Comparison of ENCODE assay signal across 1 cellular context in genomic region chr17:39939588-39940419, GRCh38.
TF ChIP-seq lines count a peak whose summit lies in the region.

No MANE protein-coding gene starts in this region.

TF ChIP-seq in K562, 482 proteins besides CTCF, POLR2A, EP300 and RAD21 (continued from another document and continues in another):
- no peak for TF ChIP-seq THAP7 (CRISPR knock-in tag; IDR thresholded peaks at IDR 0.05)
- no peak for TF ChIP-seq POLR2G (IDR thresholded peaks at IDR 0.05; ENCODE audit: low read depth, low read length)
- no peak for TF ChIP-seq RFX7 (CRISPR knock-in tag; IDR thresholded peaks at IDR 0.05)
- no peak for TF ChIP-seq ARNT (IDR thresholded peaks at IDR 0.05)
- TF ChIP-seq ZNF175 (CRISPR knock-in tag; IDR thresholded peaks at IDR 0.05; ENCODE audit: low read depth), result no peak
- TF ChIP-seq VEZF1 (CRISPR knock-in tag; IDR thresholded peaks at IDR 0.05), result peak; percentile 84
- TF ChIP-seq MCM7 (IDR thresholded peaks at IDR 0.05), result no peak
- no peak for TF ChIP-seq ZNF444 (CRISPR knock-in tag; IDR thresholded peaks at IDR 0.05)
- TF ChIP-seq RBM34 (IDR thresholded peaks at IDR 0.05; ENCODE audit: borderline replicate concordance, insufficient read depth, low read length), result no peak
- 0 out of 2 replicates have a peak, but pooled peaks have one; percentile 45 for TF ChIP-seq ZNF830 (CRISPR knock-in tag; IDR thresholded peaks at IDR 0.05)
- no peak for TF ChIP-seq KHSRP (IDR thresholded peaks at IDR 0.05)
- TF ChIP-seq CBX8 (IDR thresholded peaks at IDR 0.05; ENCODE audit: borderline replicate concordance, extremely low read depth, low read depth, low read length, poor library complexity, severe bottlenecking), result no peak
- TF ChIP-seq BRF2 (IDR thresholded peaks at IDR 0.05; ENCODE audit: borderline replicate concordance, insufficient read depth, insufficient read length), result no peak
- TF ChIP-seq CEBPG (CRISPR knock-in tag; IDR thresholded peaks at IDR 0.05), result no peak
- TF ChIP-seq CEBPG (tag; conservative IDR thresholded peaks at IDR 0.05 in 1 of 2, IDR thresholded peaks at IDR 0.05 in 1 of 2), result no peak
- no peak for TF ChIP-seq GABPA (tag; conservative IDR thresholded peaks at IDR 0.05; ENCODE audit: low read depth)
- no peak for TF ChIP-seq ETS2 (tag; IDR thresholded peaks at IDR 0.05; ENCODE audit: borderline replicate concordance, poor library complexity, severe bottlenecking)
- TF ChIP-seq HOMEZ (CRISPR knock-in tag; IDR thresholded peaks at IDR 0.05), result no peak
- TF ChIP-seq NCOA6 (IDR thresholded peaks at IDR 0.05), result no peak
- TF ChIP-seq ZNF121 (CRISPR knock-in tag; conservative IDR thresholded peaks at IDR 0.05), result no peak
- no peak for TF ChIP-seq HMGXB4 (CRISPR knock-in tag; IDR thresholded peaks at IDR 0.05)
- TF ChIP-seq NFE2 (IDR thresholded peaks at IDR 0.05; ENCODE audit: low read depth), result peak; percentile 85
- TF ChIP-seq ZNF407 (IDR thresholded peaks at IDR 0.05; ENCODE audit: low read depth), result no peak
- no peak for TF ChIP-seq CHD2 (IDR thresholded peaks at IDR 0.05; ENCODE audit: low read depth, low read length)
- TF ChIP-seq RCOR1 (IDR thresholded peaks at IDR 0.05; ENCODE audit: borderline replicate concordance in 1 of 2, low read depth in 2 of 2, low read length in 2 of 2), result peak in 1 of 2 experiments; percentile 87; a peak in 1 of 4 replicates
- TF ChIP-seq PURB (CRISPR knock-in tag; IDR thresholded peaks at IDR 0.05; ENCODE audit: low read depth), result no peak
- peak; percentile 40; the same call in 1 of the 2 replicates for TF ChIP-seq MTA3 (IDR thresholded peaks at IDR 0.05; ENCODE audit: borderline replicate concordance)
- no peak for TF ChIP-seq TAF9B (IDR thresholded peaks at IDR 0.05; ENCODE audit: partially characterized antibody)
- TF ChIP-seq PHF8 (IDR thresholded peaks at IDR 0.05; ENCODE audit: borderline replicate concordance, low read length), result no peak
- TF ChIP-seq ZEB2 (IDR thresholded peaks at IDR 0.05), result 0 out of 2 replicates have a peak, but pooled peaks have one; percentile 33
- TF ChIP-seq CEBPZ (IDR thresholded peaks at IDR 0.05; ENCODE audit: borderline replicate concordance, low read depth, low read length), result no peak
- TF ChIP-seq TRIM25 (IDR thresholded peaks at IDR 0.05; ENCODE audit: borderline replicate concordance), result no peak
- TF ChIP-seq ZNF316 (IDR thresholded peaks at IDR 0.05), result peak; percentile 30
- TF ChIP-seq E2F5 (CRISPR knock-in tag; IDR thresholded peaks at IDR 0.05), result no peak
- TF ChIP-seq ZNF165 (CRISPR knock-in tag; IDR thresholded peaks at IDR 0.05; ENCODE audit: borderline replicate concordance), result no peak
- no peak for TF ChIP-seq TCF15 (CRISPR knock-in tag; IDR thresholded peaks at IDR 0.05)
- no peak for TF ChIP-seq ZNF785 (CRISPR knock-in tag; IDR thresholded peaks at IDR 0.05)
